In the genomic region with DNA sequence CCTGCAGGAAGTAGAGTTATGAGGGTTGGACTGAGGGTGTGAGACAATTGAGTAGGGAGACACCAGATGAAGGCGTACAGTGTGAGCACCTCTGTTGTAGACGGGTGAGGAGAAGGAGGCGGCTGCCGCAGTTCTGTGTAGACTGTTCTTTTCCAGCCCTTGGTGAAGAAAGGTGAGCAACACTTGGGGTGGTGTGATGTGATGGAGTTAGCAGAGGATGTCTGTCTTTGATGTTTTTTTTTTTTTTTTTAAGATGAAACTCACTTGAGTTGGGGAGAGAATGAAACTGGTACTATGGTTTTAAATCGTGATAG, we compare ENCODE assay signal across 12 cellular contexts. TPM values are rescaled to one million over a fixed set of nuclear protein-coding genes. Genes with fewer than 3 reads are reported as not detected.
DNase-seq lines count a peak whose midpoint lies in the region; ATAC-seq and TF ChIP-seq lines count a peak whose summit lies in the region.
"Had no signal": no experiment of that assay in that cellular context is flagged by ENCODE, and none has a peak within 500 bp of the region (broad histone marks: within the 10 kb centered on the region; RNA-seq: fewer than 3 reads in every experiment).

No MANE protein-coding gene starts in this region.

- H3K9me3 Mint-ChIP-seq in IgD-negative memory B cell: peaks cover 0 to 1% (median 0%) of the 10 kb centered on the region in 3 donors
- no peaks in the 10 kb centered on the region for H3K9me3 Mint-ChIP-seq in activated CD8-positive, alpha-beta T cell treated with anti-CD3 and anti-CD28 coated beads for 36 hours

- 69 to 76% methylated on average over 5 of the region's 5 CpGs for whole genome bisulfite sequencing in esophagus squamous epithelium, 2 donors

- H3K36me3 ChIP-seq in left lung: no peaks in the 10 kb centered on the region
- H3K36me3 ChIP-seq in esophagus squamous epithelium: no peaks in the 10 kb centered on the region
- H3K36me3 ChIP-seq: breast epithelium, heart left ventricle, SJSA1 had no signal

- CTCF ChIA-PET in activated CD8-positive, alpha-beta T cell treated with anti-CD3 and anti-CD28 coated beads for 36 hours (lab: Charles Lee): no interaction called here

- peak; percentile 75 for DNase-seq in activated CD8-positive, alpha-beta T cell treated with anti-CD3 and anti-CD28 coated beads for 36 hours
- DNase-seq in effector CD4-positive, alpha-beta T cell: peak; percentile 61
- DNase-seq in stimulated activated CD4-positive, alpha-beta T cell treated with anti-CD3 and anti-CD28 coated beads, Interleukin-4, amount 100 ng/mL, for 24 hours: peak; percentile 61
- DNase-seq in left lung (no peak), NCI-H2107 (lab: John Stamatoyannopoulos, UW) (no peak), esophagus squamous epithelium (lab: John Stamatoyannopoulos, UW) (no peak)
- DNase-seq: heart left ventricle, NCI-H1694 had no signal

- H3K4me3 ChIP-seq in left lung (no peak overlapping the region), esophagus squamous epithelium (no peak overlapping the region)
- H3K4me3 ChIP-seq: SJSA1 had no signal

- H3K4me1 ChIP-seq in left lung (peaks cover 0 to 26% of the 10 kb centered on the region in 2 donors), esophagus squamous epithelium (peaks cover 8 to 20% (median 14%) of the 10 kb centered on the region in 3 donors)
- H3K4me1 ChIP-seq: breast epithelium had no signal

- H3K27me3 ChIP-seq in left lung: no peaks in the 10 kb centered on the region
- H3K27me3 ChIP-seq in esophagus squamous epithelium: no peaks in the 10 kb centered on the region
- H3K27me3 ChIP-seq: breast epithelium, heart left ventricle, SJSA1 had no signal

- no peak for TF ChIP-seq POLR2A in esophagus squamous epithelium (IDR thresholded peaks at IDR 0.05)

- H3K4me3 Mint-ChIP-seq in IgD-negative memory B cell: peak overlapping the region; percentile 88 to 97 (median 94)
- peak overlapping the region; percentile 73 for H3K4me3 Mint-ChIP-seq in activated CD8-positive, alpha-beta T cell treated with anti-CD3 and anti-CD28 coated beads for 36 hours

- ATAC-seq in activated CD8-positive, alpha-beta T cell treated with anti-CD3 and anti-CD28 coated beads for 36 hours: peak; percentile 61
- ATAC-seq in left lung (no peak), HG02884 (IDR thresholded peaks at IDR 0.05; ENCODE audit: unreplicated experiment) (no peak)

- no peak for TF ChIP-seq CTCF in activated CD8-positive, alpha-beta T cell treated with anti-CD3 and anti-CD28 coated beads for 36 hours (IDR thresholded peaks at IDR 0.05)
- TF ChIP-seq CTCF in left lung (IDR thresholded peaks at IDR 0.05) (no peak), esophagus squamous epithelium (IDR thresholded peaks at IDR 0.05) (no peak)

- peak overlapping the region; percentile 40 to 95 (median 53) for H3K27ac Mint-ChIP-seq in IgD-negative memory B cell
- peak overlapping the region; percentile 77 for H3K27ac Mint-ChIP-seq in activated CD8-positive, alpha-beta T cell treated with anti-CD3 and anti-CD28 coated beads for 36 hours

- H3K4me1 Mint-ChIP-seq in IgD-negative memory B cell: peaks cover 14 to 16% (median 14%) of the 10 kb centered on the region in 3 donors
- peaks cover 30% of the 10 kb centered on the region for H3K4me1 Mint-ChIP-seq in activated CD8-positive, alpha-beta T cell treated with anti-CD3 and anti-CD28 coated beads for 36 hours (ENCODE audit: low read depth)

- H3K27ac ChIP-seq in left lung: no peak overlapping the region
- no peak overlapping the region for H3K27ac ChIP-seq in esophagus squamous epithelium
- H3K27ac ChIP-seq: breast epithelium, heart left ventricle, SJSA1 had no signal

- peaks cover 2% of the 10 kb centered on the region for H3K27me3 Mint-ChIP-seq in IgD-negative memory B cell
- H3K27me3 Mint-ChIP-seq in activated CD8-positive, alpha-beta T cell treated with anti-CD3 and anti-CD28 coated beads for 36 hours: no peaks in the 10 kb centered on the region

- H3K9me3 ChIP-seq in left lung (no peaks in the 10 kb centered on the region), esophagus squamous epithelium (no peaks in the 10 kb centered on the region)
- H3K9me3 ChIP-seq: breast epithelium, heart left ventricle, SJSA1 had no signal

- POLR2A ChIA-PET in activated CD8-positive, alpha-beta T cell treated with anti-CD3 and anti-CD28 coated beads for 36 hours (lab: Charles Lee): interaction anchor here (1.2 kb wide), 1 partner anchor 618 kb away, joined by 3 read pairs; no protein-coding TSS in a partner anchor

- intact Hi-C loops in activated CD8-positive, alpha-beta T cell treated with anti-CD3 and anti-CD28 coated beads for 36 hours (cut with micrococcal nuclease): no loop called here
- intact Hi-C loops in left lung (cut with DNase I) (no loop called here), esophagus squamous epithelium (cut with DNase I) (no loop called here)

- no peaks in the 10 kb centered on the region for H3K36me3 Mint-ChIP-seq in IgD-negative memory B cell
- H3K36me3 Mint-ChIP-seq in activated CD8-positive, alpha-beta T cell treated with anti-CD3 and anti-CD28 coated beads for 36 hours (ENCODE audit: low read depth): no peaks in the 10 kb centered on the region

RNA-seq across cellular contexts. Expression of a gene that starts 42.8 kb away (rescaled TPM):
- 31.6 TPM for polyA plus RNA-seq in IgD-negative memory B cell
- total RNA-seq in activated CD8-positive, alpha-beta T cell treated with anti-CD3 and anti-CD28 coated beads for 36 hours: 10 to 100 TPM; 46.2 to 48.0 TPM
- 10 to 100 TPM; 28.4 to 34.4 TPM for total RNA-seq in left lung
- total RNA-seq in esophagus squamous epithelium: 10 to 100 TPM; 17.4 to 32.0 (median 18.5) TPM

RNA-seq across cellular contexts. Expression of a gene that starts 56.3 kb away (rescaled TPM):
- not detected for polyA plus RNA-seq in IgD-negative memory B cell
- not detected for total RNA-seq in activated CD8-positive, alpha-beta T cell treated with anti-CD3 and anti-CD28 coated beads for 36 hours
- total RNA-seq in left lung (not detected), esophagus squamous epithelium (not detected)
- total RNA-seq: heart left ventricle, SJSA1 had no signal
- polyA plus RNA-seq: heart left ventricle had no signal

Comparison
In these comparisons a context has a peak if more than half of its experiments do, and no peak if none do; other contexts are left out.
1. DNase-seq: peak in activated CD8-positive, alpha-beta T cell treated with anti-CD3 and anti-CD28 coated beads for 36 hours (single experiment), effector CD4-positive, alpha-beta T cell (single experiment) and stimulated activated CD4-positive, alpha-beta T cell treated with anti-CD3 and anti-CD28 coated beads, Interleukin-4, amount 100 ng/mL, for 24 hours (single experiment); none in left lung (0 of 2), NCI-H2107 (single experiment) and esophagus squamous epithelium (single experiment).